In the genomic region with DNA sequence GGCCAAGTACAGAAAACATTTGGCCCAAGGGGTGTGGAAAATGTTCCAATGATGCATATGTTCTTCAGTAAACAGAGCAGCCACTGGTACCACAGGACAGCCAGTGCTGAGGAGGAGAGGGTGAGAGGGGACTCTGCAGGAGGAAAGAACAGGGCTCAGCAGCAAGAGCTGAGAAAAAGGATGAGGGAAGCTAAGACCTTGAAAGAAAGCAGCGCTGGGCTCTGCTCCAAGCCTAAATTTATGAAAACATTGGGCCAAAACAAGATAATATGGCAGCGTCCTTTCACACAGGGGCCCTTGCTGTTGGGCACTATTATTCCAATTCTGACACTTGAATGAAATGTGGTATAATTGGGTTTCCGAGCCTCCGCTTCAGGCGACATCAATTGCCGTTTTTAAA, we compare ENCODE assay signal across 3 cellular contexts.
"Had no signal": no experiment of that assay in that cellular context is flagged by ENCODE, and none has a peak within 500 bp of the region (broad histone marks: within the 10 kb centered on the region; RNA-seq: fewer than 3 reads in every experiment).

No MANE protein-coding gene starts in this region.

- H3K4me3 ChIP-seq: GM12878 had no signal

- DNase-seq: GDM1, GF-D8 had no signal

- ATAC-seq: GM12878 had no signal
